ENCODE assay signal across 19 cellular contexts in genomic region chr19:35380450-35381124, GRCh38. TPM values are rescaled to one million over a fixed set of nuclear protein-coding genes. Genes with fewer than 3 reads are reported as not detected.
DNase-seq lines count a peak whose midpoint lies in the region; ATAC-seq and TF ChIP-seq lines count a peak whose summit lies in the region.
"Had no signal": no experiment of that assay in that cellular context is flagged by ENCODE, and none has a peak within 500 bp of the region (broad histone marks: within the 10 kb centered on the region; RNA-seq: fewer than 3 reads in every experiment).

No MANE protein-coding gene starts in this region.

- no peaks in the 10 kb centered on the region for H3K36me3 ChIP-seq in CD8-positive, alpha-beta memory T cell (ENCODE audit: insufficient read depth, low read length)
- no peaks in the 10 kb centered on the region for H3K36me3 ChIP-seq in right lobe of liver
- H3K36me3 ChIP-seq: BE2C had no signal

- H3K4me1 Mint-ChIP-seq in CD8-positive, alpha-beta memory T cell: peaks cover 0 to 5% (median 4%) of the 10 kb centered on the region in 3 donors
- H3K4me1 Mint-ChIP-seq in immature natural killer cell: no peaks in the 10 kb centered on the region
- peaks cover 3% of the 10 kb centered on the region for H3K4me1 Mint-ChIP-seq in activated T-helper 2 cell treated with anti-CD3 and anti-CD28 coated beads, Interferon-gamma antibody, Interleukin-2, Interleukin-4, amounts not matched to agents 10 μg/mL and 5 μg/mL and 100 μg/mL, durations not matched to agents 14 hours and 24 hours and 36 hours (ENCODE audit: low read depth)

- no peak for DNase-seq in CD8-positive, alpha-beta memory T cell
- peak; percentile 27 to 76 (median 62) for DNase-seq in right lobe of liver
- DNase-seq in SKM-1 (lab: John Stamatoyannopoulos, UW; ENCODE audit: unreplicated experiment): no peak
- no peak for DNase-seq in immature natural killer cell
- DNase-seq in activated T-helper 2 cell treated with anti-CD3 and anti-CD28 coated beads, Interferon-gamma antibody, Interleukin-2, Interleukin-4, amounts not matched to agents 10 μg/mL and 5 μg/mL and 100 μg/mL, durations not matched to agents 14 hours and 24 hours and 36 hours (ENCODE audit: low spot score): no peak
- DNase-seq: activated CD4-positive, alpha-beta memory T cell treated with anti-CD3 and anti-CD28 coated beads for 36 hours; activated T-cell treated with anti-CD3 and anti-CD28 coated beads for 4 hours; BE2C; dermis blood vessel endothelial cell; foreskin keratinocyte; KG1; NCI-H1092; NCI-H510A treated with DMSO at 0.1 percent for 48 hours; nephron progenitor cell; psoas muscle had no signal

- intact Hi-C loops in right lobe of liver (cut with DNase I): no loop called here
- intact Hi-C loops in activated T-helper 2 cell treated with anti-CD3 and anti-CD28 coated beads, Interferon-gamma antibody, Interleukin-2, Interleukin-4, amounts not matched to agents 10 μg/mL and 5 μg/mL and 100 μg/mL, durations not matched to agents 14 hours and 24 hours and 36 hours (cut with micrococcal nuclease): no loop called here

- TF ChIP-seq POLR2A in right lobe of liver (IDR thresholded peaks at IDR 0.05): no peak

- H3K4me3 Mint-ChIP-seq in CD8-positive, alpha-beta memory T cell: no peak overlapping the region
- no peak overlapping the region for H3K4me3 Mint-ChIP-seq in immature natural killer cell
- no peak overlapping the region for H3K4me3 Mint-ChIP-seq in activated T-helper 2 cell treated with anti-CD3 and anti-CD28 coated beads, Interferon-gamma antibody, Interleukin-2, Interleukin-4, amounts not matched to agents 10 μg/mL and 5 μg/mL and 100 μg/mL, durations not matched to agents 14 hours and 24 hours and 36 hours (ENCODE audit: low read depth)
- H3K4me3 Mint-ChIP-seq: activated CD4-positive, alpha-beta memory T cell treated with anti-CD3 and anti-CD28 coated beads for 36 hours; nephron progenitor cell had no signal

- ATAC-seq in right lobe of liver: peak; percentile 67 to 91 (median 76)
- ATAC-seq: foreskin keratinocyte, psoas muscle had no signal

- WGBS in right lobe of liver (ENCODE audit: insufficient coverage, low coverage, low lambda C conversion rate, missing lambda C conversion rate): 42% methylated on average over 6 of the region's 9 CpGs

- peak overlapping the region; percentile 71 for H3K27ac ChIP-seq in CD8-positive, alpha-beta memory T cell (ENCODE audit: low read depth, low read length)
- peak overlapping the region; percentile 63 for H3K27ac ChIP-seq in VCaP
- no peak overlapping the region for H3K27ac ChIP-seq in right lobe of liver
- H3K27ac ChIP-seq: foreskin keratinocyte, psoas muscle had no signal

- no peak overlapping the region for H3K4me3 ChIP-seq in CD8-positive, alpha-beta memory T cell (ENCODE audit: low read length)
- no peak overlapping the region for H3K4me3 ChIP-seq in right lobe of liver
- H3K4me3 ChIP-seq: psoas muscle had no signal

- no peaks in the 10 kb centered on the region for H3K4me1 ChIP-seq in CD8-positive, alpha-beta memory T cell (ENCODE audit: insufficient read depth, low read length)
- H3K4me1 ChIP-seq in right lobe of liver: no peaks in the 10 kb centered on the region
- H3K4me1 ChIP-seq: BE2C, foreskin keratinocyte, psoas muscle had no signal

- no peaks in the 10 kb centered on the region for H3K36me3 Mint-ChIP-seq in CD8-positive, alpha-beta memory T cell
- H3K36me3 Mint-ChIP-seq in immature natural killer cell: peaks cover 0 to 3% (median 0%) of the 10 kb centered on the region in 3 donors
- H3K36me3 Mint-ChIP-seq in activated T-helper 2 cell treated with anti-CD3 and anti-CD28 coated beads, Interferon-gamma antibody, Interleukin-2, Interleukin-4, amounts not matched to agents 10 μg/mL and 5 μg/mL and 100 μg/mL, durations not matched to agents 14 hours and 24 hours and 36 hours (ENCODE audit: low read depth): no peaks in the 10 kb centered on the region

- H3K27me3 ChIP-seq in CD8-positive, alpha-beta memory T cell (ENCODE audit: insufficient read depth, low read length, poor library complexity, severe bottlenecking): no peaks in the 10 kb centered on the region
- H3K27me3 ChIP-seq in right lobe of liver: no peaks in the 10 kb centered on the region
- H3K27me3 ChIP-seq: BE2C had no signal

- CTCF ChIA-PET in CD8-positive, alpha-beta memory T cell (lab: Charles Lee): no interaction called here

- no peak for TF ChIP-seq CTCF in VCaP (conservative IDR thresholded peaks at IDR 0.05)
- no peak for TF ChIP-seq CTCF in right lobe of liver (IDR thresholded peaks at IDR 0.05)

- H3K27ac Mint-ChIP-seq in CD8-positive, alpha-beta memory T cell: no peak overlapping the region
- no peak overlapping the region for H3K27ac Mint-ChIP-seq in immature natural killer cell
- H3K27ac Mint-ChIP-seq in activated T-helper 2 cell treated with anti-CD3 and anti-CD28 coated beads, Interferon-gamma antibody, Interleukin-2, Interleukin-4, amounts not matched to agents 10 μg/mL and 5 μg/mL and 100 μg/mL, durations not matched to agents 14 hours and 24 hours and 36 hours: no peak overlapping the region
- H3K27ac Mint-ChIP-seq: activated CD4-positive, alpha-beta memory T cell treated with anti-CD3 and anti-CD28 coated beads for 36 hours; nephron progenitor cell had no signal

- no peaks in the 10 kb centered on the region for H3K9me3 ChIP-seq in CD8-positive, alpha-beta memory T cell (ENCODE audit: low read length)
- H3K9me3 ChIP-seq in right lobe of liver: no peaks in the 10 kb centered on the region
- H3K9me3 ChIP-seq: psoas muscle had no signal

- POLR2A ChIA-PET in CD8-positive, alpha-beta memory T cell (lab: Charles Lee): no interaction called here

- H3K27me3 Mint-ChIP-seq in CD8-positive, alpha-beta memory T cell: peaks cover 10 to 28% of the 10 kb centered on the region in 2 donors
- H3K27me3 Mint-ChIP-seq in immature natural killer cell (ENCODE audit: low read depth in 3 of 3): peaks cover 6 to 7% (median 6%) of the 10 kb centered on the region in 3 donors
- peaks cover 13% of the 10 kb centered on the region for H3K27me3 Mint-ChIP-seq in activated T-helper 2 cell treated with anti-CD3 and anti-CD28 coated beads, Interferon-gamma antibody, Interleukin-2, Interleukin-4, amounts not matched to agents 10 μg/mL and 5 μg/mL and 100 μg/mL, durations not matched to agents 14 hours and 24 hours and 36 hours (ENCODE audit: low read depth)

- H3K9me3 Mint-ChIP-seq in CD8-positive, alpha-beta memory T cell: peaks cover 0 to 4% (median 2%) of the 10 kb centered on the region in 5 donors
- no peaks in the 10 kb centered on the region for H3K9me3 Mint-ChIP-seq in immature natural killer cell
- peaks cover 5% of the 10 kb centered on the region for H3K9me3 Mint-ChIP-seq in activated T-helper 2 cell treated with anti-CD3 and anti-CD28 coated beads, Interferon-gamma antibody, Interleukin-2, Interleukin-4, amounts not matched to agents 10 μg/mL and 5 μg/mL and 100 μg/mL, durations not matched to agents 14 hours and 24 hours and 36 hours

RNA-seq across cellular contexts. Expression of gene GPR42, which starts 9.7 kb away (rescaled TPM):
- total RNA-seq in CD8-positive, alpha-beta memory T cell: not detected
- not detected for polyA plus RNA-seq in CD8-positive, alpha-beta memory T cell
- not detected for total RNA-seq in right lobe of liver
- polyA plus RNA-seq in immature natural killer cell: not detected
- 0.18 and 0.51 TPM in 2 replicates for total RNA-seq in activated T-helper 2 cell treated with anti-CD3 and anti-CD28 coated beads, Interferon-gamma antibody, Interleukin-2, Interleukin-4, amounts not matched to agents 10 μg/mL and 5 μg/mL and 100 μg/mL, durations not matched to agents 14 hours and 24 hours and 36 hours
- total RNA-seq: dermis blood vessel endothelial cell, foreskin keratinocyte, kidney epithelial cell, psoas muscle, urinary bladder had no signal
- polyA plus RNA-seq: foreskin keratinocyte, psoas muscle had no signal

RNA-seq across cellular contexts. Expression of gene FFAR3, which starts 22.3 kb away (rescaled TPM):
- not detected for total RNA-seq in CD8-positive, alpha-beta memory T cell
- polyA plus RNA-seq in CD8-positive, alpha-beta memory T cell: not detected
- total RNA-seq in right lobe of liver: under 1 TPM in 1 of 6 experiments, not detected in 5; 0.27 TPM
- polyA plus RNA-seq in immature natural killer cell: not detected
- 0.92 and 1.2 TPM in 2 replicates for total RNA-seq in activated T-helper 2 cell treated with anti-CD3 and anti-CD28 coated beads, Interferon-gamma antibody, Interleukin-2, Interleukin-4, amounts not matched to agents 10 μg/mL and 5 μg/mL and 100 μg/mL, durations not matched to agents 14 hours and 24 hours and 36 hours
- total RNA-seq: foreskin keratinocyte, kidney epithelial cell had no signal
- polyA plus RNA-seq: foreskin keratinocyte had no signal

RNA-seq across cellular contexts. Expression of gene FFAR1, which starts 32.9 kb away (rescaled TPM):
- not detected for total RNA-seq in CD8-positive, alpha-beta memory T cell
- not detected for polyA plus RNA-seq in CD8-positive, alpha-beta memory T cell
- total RNA-seq in right lobe of liver: not detected
- not detected for polyA plus RNA-seq in immature natural killer cell
- 0.09 and 0.21 TPM in 2 replicates for total RNA-seq in activated T-helper 2 cell treated with anti-CD3 and anti-CD28 coated beads, Interferon-gamma antibody, Interleukin-2, Interleukin-4, amounts not matched to agents 10 μg/mL and 5 μg/mL and 100 μg/mL, durations not matched to agents 14 hours and 24 hours and 36 hours
- total RNA-seq: dermis blood vessel endothelial cell, foreskin keratinocyte, psoas muscle, subcutaneous adipose tissue, urinary bladder had no signal
- polyA plus RNA-seq: foreskin keratinocyte, psoas muscle, urinary bladder had no signal

RNA-seq across cellular contexts. Expression of gene CD22, which starts 51.6 kb away (rescaled TPM):
- under 1 TPM in 1 of 2 experiments, not detected in 1; 0.09 TPM for total RNA-seq in CD8-positive, alpha-beta memory T cell
- polyA plus RNA-seq in CD8-positive, alpha-beta memory T cell: not detected
- 1 to 10 TPM in 3 of 6 experiments, under 1 TPM in 3; 0.39 to 1.3 (median 0.96) TPM for total RNA-seq in right lobe of liver
- polyA plus RNA-seq in immature natural killer cell: 1 to 10 TPM in 1 of 3 donors, under 1 TPM in 1, not detected in 1; 0.93 to 2.2 TPM
- total RNA-seq in activated T-helper 2 cell treated with anti-CD3 and anti-CD28 coated beads, Interferon-gamma antibody, Interleukin-2, Interleukin-4, amounts not matched to agents 10 μg/mL and 5 μg/mL and 100 μg/mL, durations not matched to agents 14 hours and 24 hours and 36 hours: 4.0 and 5.5 TPM in 2 replicates
- total RNA-seq: foreskin keratinocyte had no signal
- polyA plus RNA-seq: foreskin keratinocyte had no signal

Comparison
In these comparisons a context has a peak if more than half of its experiments do, and no peak if none do; other contexts are left out.
1. DNase-seq: peak in right lobe of liver (3 of 3); none in CD8-positive, alpha-beta memory T cell (0 of 5), SKM-1 (single experiment), immature natural killer cell (0 of 3) and activated T-helper 2 cell treated with anti-CD3 and anti-CD28 coated beads, Interferon-gamma antibody, Interleukin-2, Interleukin-4, amounts not matched to agents 10 μg/mL and 5 μg/mL and 100 μg/mL, durations not matched to agents 14 hours and 24 hours and 36 hours (single experiment).
2. H3K27ac ChIP-seq: peak in CD8-positive, alpha-beta memory T cell (single experiment) and VCaP (single experiment); none in right lobe of liver (0 of 3).